29 cellular contexts compared by ENCODE assay signal in genomic region chr18:48090702-48091101, GRCh38.
"Had no signal": no experiment of that assay in that cellular context is flagged by ENCODE, and none has a peak within 500 bp of the region (broad histone marks: within the 10 kb centered on the region; RNA-seq: fewer than 3 reads in every experiment).

No MANE protein-coding gene starts in this region.

- H3K27ac ChIP-seq: brain microvascular endothelial cell, coronary artery, dorsolateral prefrontal cortex, VCaP had no signal

- ATAC-seq: activated T-cell treated with anti-CD3 and anti-CD28 coated beads, Interleukin-2, amount 50 U/mL, for 72 hours; esophagus mucosa; T-helper 17 cell; WTC11 had no signal

- H3K4me3 ChIP-seq: coronary artery, dorsolateral prefrontal cortex had no signal

- H3K36me3 ChIP-seq: brain microvascular endothelial cell had no signal

- DNase-seq: activated CD4-positive, alpha-beta memory T cell treated with anti-CD3 and anti-CD28 coated beads, Interleukin-2, amount 10 ng/mL, durations not matched to agents 7 days and 5 days; activated CD4-positive, alpha-beta T cell treated with anti-CD3 and anti-CD28 coated beads for 1 hour; activated CD4-positive, alpha-beta T cell treated with anti-CD3 and anti-CD28 coated beads for 4 hours; activated CD4-positive, alpha-beta T cell treated with anti-CD3 and anti-CD28 coated beads, Interleukin-2, amount 10 ng/mL, durations not matched to agents 7 days and 5 days; activated CD4-positive, alpha-beta T cell treated with anti-CD3 and anti-CD28 coated beads, Interleukin-2, amount 50 U/mL, for 4 hours; activated CD8-positive, alpha-beta memory T cell treated with anti-CD3 and anti-CD28 coated beads, Interleukin-2, amount 50 U/mL, for 48 hours; activated gamma-delta T cell; activated naive CD4-positive, alpha-beta T cell; activated naive CD4-positive, alpha-beta T cell treated with anti-CD3 and anti-CD28 coated beads, Interleukin-2, amount 50 U/mL, for 16 hours; activated T-cell treated with anti-CD3 and anti-CD28 coated beads for 4 hours; activated T-cell treated with anti-CD3 and anti-CD28 coated beads, Interleukin-2, amount 50 U/mL, for 24 hours; activated T-cell treated with anti-CD3 and anti-CD28 coated beads, Interleukin-2, amount 50 U/mL, for 72 hours; amniotic stem cell; anterior cingulate cortex; brain microvascular endothelial cell; dorsolateral prefrontal cortex; effector memory CD4-positive, alpha-beta T cell; endodermal cell; foreskin fibroblast; glutamatergic neuron; T-helper 1 cell; T-helper 17 cell; T1000 had no signal

- H3K27me3 ChIP-seq: brain microvascular endothelial cell, dorsolateral prefrontal cortex had no signal

- FAIRE-seq: astrocyte, frontal cortex had no signal
